ENCODE assay signal across 1 cellular context in genomic region chr10:131726460-131726861, GRCh38.
TF ChIP-seq lines count a peak whose summit lies in the region.

No MANE protein-coding gene starts in this region.

TF ChIP-seq in WTC11, 78 proteins besides CTCF, POLR2A, EP300 and RAD21 (continued from another document):
- TF ChIP-seq NFE2L1 (CRISPR knock-in tag; IDR thresholded peaks at IDR 0.05) (0 out of 2 replicates have a peak, but pooled peaks have one; percentile 53), USF2 (CRISPR knock-in tag; IDR thresholded peaks at IDR 0.05) (peak; percentile 46; the same call in 1 of the 2 replicates), AFF4 (CRISPR knock-in tag; IDR thresholded peaks at IDR 0.05; ENCODE audit: borderline replicate concordance) (no peak), USF1 (CRISPR knock-in tag; IDR thresholded peaks at IDR 0.05) (peak; percentile 52; the same call in 1 of the 2 replicates)
